8 cellular contexts compared by ENCODE assay signal in genomic region chr4:113869743-113870375, GRCh38.
DNase-seq lines count a peak whose midpoint lies in the region; ATAC-seq, FAIRE-seq and TF ChIP-seq lines count a peak whose summit lies in the region.

No MANE protein-coding gene starts in this region.

- DNase-seq in activated CD4-positive, CD25-positive, alpha-beta regulatory T cell treated with anti-CD3 and anti-CD28 coated beads, Interleukin-2, amount 50 U/mL, for 16 hours (ENCODE audit: low read depth, low spot score): peak; percentile 17
- DNase-seq in glomerular visceral epithelial cell (ENCODE audit: extremely low spot score) (peak; percentile 83), Kasumi-1 (lab: John Stamatoyannopoulos, UW) (no peak), NCI-H1436 (lab: John Stamatoyannopoulos, UW) (no peak), activated gamma-delta T cell treated with Interleukin-2 at 50 U/mL for 16 hours (no peak), pancreas (no peak)

- TF ChIP-seq CTCF in pancreas (IDR thresholded peaks at IDR 0.05): no peak

- FAIRE-seq in pancreas (lab: Jason Lieb, UNC): no peak

- no peaks in the 10 kb centered on the region for H3K4me1 ChIP-seq in pancreas

- H3K36me3 ChIP-seq in pancreas: no peaks in the 10 kb centered on the region

- peak; percentile 90 for ATAC-seq in GM18861 (IDR thresholded peaks at IDR 0.05; ENCODE audit: unreplicated experiment)
- peak; percentile 91 for ATAC-seq in HG02870 (IDR thresholded peaks at IDR 0.05; ENCODE audit: unreplicated experiment)
- no peak for ATAC-seq in pancreas

- no peaks in the 10 kb centered on the region for H3K27me3 ChIP-seq in pancreas

- no peaks in the 10 kb centered on the region for H3K9me3 ChIP-seq in pancreas

- 92 to 96% methylated on average over 4 of the region's 4 CpGs for WGBS in pancreas, 2 donors

- H3K27ac ChIP-seq in pancreas: no peak overlapping the region

- H3K4me3 ChIP-seq in pancreas: no peak overlapping the region

- intact Hi-C loops in pancreas (cut with DNase I): no loop called here

Comparison
In these comparisons a context has a peak if more than half of its experiments do, and no peak if none do; other contexts are left out.
1. ATAC-seq: peak in GM18861 (single experiment) and HG02870 (single experiment); none in pancreas (0 of 4).
2. DNase-seq: peak in activated CD4-positive, CD25-positive, alpha-beta regulatory T cell treated with anti-CD3 and anti-CD28 coated beads, Interleukin-2, amount 50 U/mL, for 16 hours (single experiment) and glomerular visceral epithelial cell (single experiment); none in Kasumi-1 (0 of 2), NCI-H1436 (single experiment), activated gamma-delta T cell treated with Interleukin-2 at 50 U/mL for 16 hours (single experiment) and pancreas (0 of 6).